In the genomic region with DNA sequence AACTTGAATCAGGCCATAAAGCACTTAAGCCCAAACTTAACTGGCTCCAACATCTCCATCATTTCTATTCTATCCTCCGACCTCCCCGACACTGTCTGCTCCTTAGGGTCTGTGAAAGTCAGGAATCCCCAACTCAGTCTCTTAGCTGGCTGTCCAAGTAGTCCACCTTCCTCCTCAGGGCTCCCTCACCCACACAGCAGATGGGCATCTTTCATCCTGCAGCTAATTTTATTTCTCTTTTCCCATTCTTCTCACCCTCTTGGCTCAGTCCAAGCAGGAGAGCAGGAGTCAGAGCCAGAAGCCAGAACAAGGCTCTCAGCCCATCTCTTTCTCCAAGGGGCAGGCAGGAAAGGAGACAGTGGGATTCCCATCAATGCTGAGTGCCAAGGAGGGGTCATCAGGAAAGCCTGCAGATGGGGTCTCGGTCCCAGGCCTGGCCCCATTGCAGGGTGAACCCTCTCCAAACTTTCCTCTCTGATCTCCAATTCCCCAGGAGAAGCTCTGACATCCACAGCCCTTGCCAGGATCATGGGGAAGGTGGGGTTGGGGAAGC, we compare ENCODE assay signal across 21 cellular contexts. TPM values are rescaled to one million over a fixed set of nuclear protein-coding genes. Genes with fewer than 3 reads are reported as not detected.
DNase-seq lines count a peak whose midpoint lies in the region; ATAC-seq, FAIRE-seq and TF ChIP-seq lines count a peak whose summit lies in the region.
"Had no signal": no experiment of that assay in that cellular context is flagged by ENCODE, and none has a peak within 500 bp of the region (broad histone marks: within the 10 kb centered on the region; RNA-seq: fewer than 3 reads in every experiment).

No MANE protein-coding gene starts in this region.

- no peaks in the 10 kb centered on the region for H3K9me3 Mint-ChIP-seq in activated CD4-positive, alpha-beta T cell treated with anti-CD3 and anti-CD28 coated beads, Interleukin-2, amount 10 ng/mL, durations not matched to agents 7 days and 5 days
- H3K9me3 Mint-ChIP-seq in activated CD4-positive, alpha-beta T cell treated with anti-CD3 and anti-CD28 coated beads, Interleukin-2, amount 10 ng/mL, durations not matched to agents 24 days and 14 days: no peaks in the 10 kb centered on the region
- H3K9me3 Mint-ChIP-seq in CD4-positive, alpha-beta T cell: no peaks in the 10 kb centered on the region
- H3K9me3 Mint-ChIP-seq in activated CD8-positive, alpha-beta T cell treated with anti-CD3 and anti-CD28 coated beads, Interleukin-2, amount 10 ng/mL, durations not matched to agents 7 days and 5 days (ENCODE audit: insufficient read depth): no peaks in the 10 kb centered on the region
- no peaks in the 10 kb centered on the region for H3K9me3 Mint-ChIP-seq in osteocyte (ENCODE audit: unreplicated experiment)

- DNase-seq in activated CD4-positive, alpha-beta T cell treated with anti-CD3 and anti-CD28 coated beads, Interleukin-2, amount 10 ng/mL, durations not matched to agents 7 days and 5 days: no peak
- no peak for DNase-seq in activated CD4-positive, alpha-beta T cell treated with anti-CD3 and anti-CD28 coated beads, Interleukin-2, amount 10 ng/mL, durations not matched to agents 24 days and 14 days
- DNase-seq in CD4-positive, alpha-beta T cell: no peak
- no peak for DNase-seq in activated CD8-positive, alpha-beta T cell treated with anti-CD3 and anti-CD28 coated beads, Interleukin-2, amount 10 ng/mL, durations not matched to agents 7 days and 5 days
- DNase-seq in osteocyte (ENCODE audit: extremely low spot score, unreplicated experiment): peak; percentile 73
- no peak for DNase-seq in GM12891 (ENCODE audit: insufficient read length, low spot score)
- DNase-seq in RCC 7860 (ENCODE audit: low spot score): no peak
- DNase-seq: 8988T, COR-L47, DMS79, NCI-H1105, NCI-H2029 treated with DMSO at 0.1 percent for 48 hours, NCI-H2171 treated with DMSO at 0.1 percent for 48 hours, NCI-H526, Peyer's patch had no signal

- peak overlapping the region; percentile 69 for H3K27ac Mint-ChIP-seq in activated CD4-positive, alpha-beta T cell treated with anti-CD3 and anti-CD28 coated beads, Interleukin-2, amount 10 ng/mL, durations not matched to agents 7 days and 5 days
- H3K27ac Mint-ChIP-seq in activated CD4-positive, alpha-beta T cell treated with anti-CD3 and anti-CD28 coated beads, Interleukin-2, amount 10 ng/mL, durations not matched to agents 24 days and 14 days: no peak overlapping the region
- H3K27ac Mint-ChIP-seq in CD4-positive, alpha-beta T cell: peak overlapping the region; percentile 85
- H3K27ac Mint-ChIP-seq in activated CD8-positive, alpha-beta T cell treated with anti-CD3 and anti-CD28 coated beads, Interleukin-2, amount 10 ng/mL, durations not matched to agents 7 days and 5 days: peak overlapping the region; percentile 83
- no peak overlapping the region for H3K27ac Mint-ChIP-seq in osteocyte (ENCODE audit: unreplicated experiment)
- H3K27ac Mint-ChIP-seq: IgD-negative memory B cell had no signal

- H3K27me3 ChIP-seq in CD4-positive, alpha-beta T cell (ENCODE audit: control insufficient read depth, insufficient read depth, low read length): no peaks in the 10 kb centered on the region
- H3K27me3 ChIP-seq: BLaER1 treated with 17β-estradiol and CSF1 and Interleukin-3, amounts not matched to agents 10 nM and 100 nM; Peyer's patch; SJSA1 had no signal

- H3K36me3 Mint-ChIP-seq in activated CD4-positive, alpha-beta T cell treated with anti-CD3 and anti-CD28 coated beads, Interleukin-2, amount 10 ng/mL, durations not matched to agents 7 days and 5 days (ENCODE audit: low read depth): no peaks in the 10 kb centered on the region
- no peaks in the 10 kb centered on the region for H3K36me3 Mint-ChIP-seq in activated CD4-positive, alpha-beta T cell treated with anti-CD3 and anti-CD28 coated beads, Interleukin-2, amount 10 ng/mL, durations not matched to agents 24 days and 14 days (ENCODE audit: low read depth)
- no peaks in the 10 kb centered on the region for H3K36me3 Mint-ChIP-seq in CD4-positive, alpha-beta T cell (ENCODE audit: low read depth)
- no peaks in the 10 kb centered on the region for H3K36me3 Mint-ChIP-seq in activated CD8-positive, alpha-beta T cell treated with anti-CD3 and anti-CD28 coated beads, Interleukin-2, amount 10 ng/mL, durations not matched to agents 7 days and 5 days (ENCODE audit: low read depth)
- no peaks in the 10 kb centered on the region for H3K36me3 Mint-ChIP-seq in osteocyte (ENCODE audit: unreplicated experiment)
- H3K36me3 Mint-ChIP-seq: IgD-negative memory B cell had no signal

- intact Hi-C loops in activated CD4-positive, alpha-beta T cell treated with anti-CD3 and anti-CD28 coated beads, Interleukin-2, amount 10 ng/mL, durations not matched to agents 24 days and 14 days (cut with micrococcal nuclease): no loop called here
- intact Hi-C loops in CD4-positive, alpha-beta T cell (cut with DNase I, micrococcal nuclease): loop anchor here in 1 of 2 experiments (5.0 kb wide), 1 partner anchor 41 kb away; no protein-coding TSS in a partner anchor

- no peak for TF ChIP-seq POLR2A in GM12891 (IDR thresholded peaks at IDR 0.05; ENCODE audit: low read depth, low read length)

- ATAC-seq in CD4-positive, alpha-beta T cell (ENCODE audit: poor library complexity): no peak
- no peak for ATAC-seq in activated CD8-positive, alpha-beta T cell treated with anti-CD3 and anti-CD28 coated beads, Interleukin-2, amount 10 ng/mL, durations not matched to agents 7 days and 5 days
- ATAC-seq in HG02571 (IDR thresholded peaks at IDR 0.05; ENCODE audit: unreplicated experiment): no peak

- POLR2A ChIA-PET in activated CD4-positive, alpha-beta T cell treated with anti-CD3 and anti-CD28 coated beads, Interleukin-2, amount 10 ng/mL, durations not matched to agents 7 days and 5 days (lab: Charles Lee): no interaction called here
- POLR2A ChIA-PET in CD4-positive, alpha-beta T cell (lab: Charles Lee): interaction anchor here (0.9 to 3.3 kb wide), 4 partner anchors 8 to 81 kb away, joined by 3 to 23 read pairs (median 6); no protein-coding TSS in a partner anchor
- POLR2A ChIA-PET in activated CD8-positive, alpha-beta T cell treated with anti-CD3 and anti-CD28 coated beads, Interleukin-2, amount 10 ng/mL, durations not matched to agents 7 days and 5 days (lab: Charles Lee): interaction anchor here (1.1 to 1.9 kb wide), 3 partner anchors 8 to 17 kb away, joined by 3 to 6 read pairs (median 5); no protein-coding TSS in a partner anchor

- no peak overlapping the region for H3K4me3 Mint-ChIP-seq in activated CD4-positive, alpha-beta T cell treated with anti-CD3 and anti-CD28 coated beads, Interleukin-2, amount 10 ng/mL, durations not matched to agents 7 days and 5 days
- H3K4me3 Mint-ChIP-seq in activated CD4-positive, alpha-beta T cell treated with anti-CD3 and anti-CD28 coated beads, Interleukin-2, amount 10 ng/mL, durations not matched to agents 24 days and 14 days: no peak overlapping the region
- no peak overlapping the region for H3K4me3 Mint-ChIP-seq in CD4-positive, alpha-beta T cell
- H3K4me3 Mint-ChIP-seq in activated CD8-positive, alpha-beta T cell treated with anti-CD3 and anti-CD28 coated beads, Interleukin-2, amount 10 ng/mL, durations not matched to agents 7 days and 5 days: no peak overlapping the region
- no peak overlapping the region for H3K4me3 Mint-ChIP-seq in osteocyte (ENCODE audit: unreplicated experiment)
- H3K4me3 Mint-ChIP-seq: IgD-negative memory B cell had no signal

- peaks cover 46% of the 10 kb centered on the region for H3K4me1 Mint-ChIP-seq in activated CD4-positive, alpha-beta T cell treated with anti-CD3 and anti-CD28 coated beads, Interleukin-2, amount 10 ng/mL, durations not matched to agents 7 days and 5 days
- peaks cover 21% of the 10 kb centered on the region for H3K4me1 Mint-ChIP-seq in activated CD4-positive, alpha-beta T cell treated with anti-CD3 and anti-CD28 coated beads, Interleukin-2, amount 10 ng/mL, durations not matched to agents 24 days and 14 days
- peaks cover 44% of the 10 kb centered on the region for H3K4me1 Mint-ChIP-seq in CD4-positive, alpha-beta T cell (ENCODE audit: low read depth)
- H3K4me1 Mint-ChIP-seq in activated CD8-positive, alpha-beta T cell treated with anti-CD3 and anti-CD28 coated beads, Interleukin-2, amount 10 ng/mL, durations not matched to agents 7 days and 5 days (ENCODE audit: low read depth): peaks cover 52% of the 10 kb centered on the region
- H3K4me1 Mint-ChIP-seq in osteocyte (ENCODE audit: unreplicated experiment): peaks cover 6% of the 10 kb centered on the region

- no peak for TF ChIP-seq CTCF in CD4-positive, alpha-beta T cell (IDR thresholded peaks at IDR 0.05)
- TF ChIP-seq CTCF in osteocyte (IDR thresholded peaks at IDR 0.05): no peak

- H3K9me3 ChIP-seq in CD4-positive, alpha-beta T cell (ENCODE audit: control insufficient read depth, low read length): no peaks in the 10 kb centered on the region
- H3K9me3 ChIP-seq: BLaER1 treated with 17β-estradiol and CSF1 and Interleukin-3, amounts not matched to agents 10 nM and 100 nM; Peyer's patch; SJSA1 had no signal

- peaks cover 19% of the 10 kb centered on the region for H3K27me3 Mint-ChIP-seq in activated CD4-positive, alpha-beta T cell treated with anti-CD3 and anti-CD28 coated beads, Interleukin-2, amount 10 ng/mL, durations not matched to agents 7 days and 5 days
- H3K27me3 Mint-ChIP-seq in activated CD4-positive, alpha-beta T cell treated with anti-CD3 and anti-CD28 coated beads, Interleukin-2, amount 10 ng/mL, durations not matched to agents 24 days and 14 days: peaks cover 5% of the 10 kb centered on the region
- H3K27me3 Mint-ChIP-seq in CD4-positive, alpha-beta T cell: no peaks in the 10 kb centered on the region
- H3K27me3 Mint-ChIP-seq in activated CD8-positive, alpha-beta T cell treated with anti-CD3 and anti-CD28 coated beads, Interleukin-2, amount 10 ng/mL, durations not matched to agents 7 days and 5 days (ENCODE audit: low read depth): no peaks in the 10 kb centered on the region
- H3K27me3 Mint-ChIP-seq in osteocyte (ENCODE audit: unreplicated experiment): peaks cover 61% of the 10 kb centered on the region

- FAIRE-seq in GM12891 (lab: Jason Lieb, UNC): no peak
- no peak for FAIRE-seq in RCC 7860 (lab: Jason Lieb, UNC)
- FAIRE-seq: H54 had no signal

- H3K27ac ChIP-seq in CD4-positive, alpha-beta T cell (ENCODE audit: low read depth, low read length): no peak overlapping the region
- H3K27ac ChIP-seq: BLaER1 treated with 17β-estradiol and CSF1 and Interleukin-3, amounts not matched to agents 10 nM and 100 nM; Peyer's patch; SJSA1 had no signal

- CTCF ChIA-PET in activated CD4-positive, alpha-beta T cell treated with anti-CD3 and anti-CD28 coated beads, Interleukin-2, amount 10 ng/mL, durations not matched to agents 7 days and 5 days (lab: Charles Lee): interaction anchor here (0.9 to 3.9 kb wide), 5 partner anchors 12 to 101 kb away, joined by 3 to 16 read pairs (median 6); no protein-coding TSS in a partner anchor
- CTCF ChIA-PET in CD4-positive, alpha-beta T cell (lab: Charles Lee): no interaction called here
- CTCF ChIA-PET in activated CD8-positive, alpha-beta T cell treated with anti-CD3 and anti-CD28 coated beads, Interleukin-2, amount 10 ng/mL, durations not matched to agents 7 days and 5 days (lab: Charles Lee): interaction anchor here (0.8 to 2.9 kb wide), 9 partner anchors 20 to 247 kb away, joined by 3 to 7 read pairs (median 4); a partner anchor contains a TSS

RNA-seq across cellular contexts. Expression of a gene that starts 40.4 kb away (rescaled TPM):
- total RNA-seq in activated CD4-positive, alpha-beta T cell treated with anti-CD3 and anti-CD28 coated beads, Interleukin-2, amount 10 ng/mL, durations not matched to agents 7 days and 5 days: 1 to 10 TPM; 4.8 to 5.0 TPM
- 4.7 and 5.0 TPM in 2 replicates for total RNA-seq in activated CD4-positive, alpha-beta T cell treated with anti-CD3 and anti-CD28 coated beads, Interleukin-2, amount 10 ng/mL, durations not matched to agents 24 days and 14 days
- total RNA-seq in CD4-positive, alpha-beta T cell: 10 to 100 TPM; 13.5 to 15.3 TPM
- 1 to 10 TPM; 8.0 to 9.6 TPM for total RNA-seq in activated CD8-positive, alpha-beta T cell treated with anti-CD3 and anti-CD28 coated beads, Interleukin-2, amount 10 ng/mL, durations not matched to agents 7 days and 5 days
- total RNA-seq in osteocyte: 170 and 177 TPM in 2 replicates
- polyA plus RNA-seq in GM12891 (2012; ENCODE audit: low read depth, missing spikeins): 2.0 TPM
- total RNA-seq: OCI-LY7 had no signal

Comparison
In these comparisons a context has a peak if more than half of its experiments do, and no peak if none do; other contexts are left out.
1. H3K27ac Mint-ChIP-seq: peak in activated CD4-positive, alpha-beta T cell treated with anti-CD3 and anti-CD28 coated beads, Interleukin-2, amount 10 ng/mL, durations not matched to agents 7 days and 5 days (single experiment), CD4-positive, alpha-beta T cell (single experiment) and activated CD8-positive, alpha-beta T cell treated with anti-CD3 and anti-CD28 coated beads, Interleukin-2, amount 10 ng/mL, durations not matched to agents 7 days and 5 days (single experiment); none in activated CD4-positive, alpha-beta T cell treated with anti-CD3 and anti-CD28 coated beads, Interleukin-2, amount 10 ng/mL, durations not matched to agents 24 days and 14 days (single experiment) and osteocyte (single experiment).
2. RNA of a gene that starts 40.4 kb away (total RNA-seq): 170 to 177 TPM in osteocyte; 13.5 to 15.3 TPM in CD4-positive, alpha-beta T cell, 8.0 to 9.6 TPM in activated CD8-positive, alpha-beta T cell treated with anti-CD3 and anti-CD28 coated beads, Interleukin-2, amount 10 ng/mL, durations not matched to agents 7 days and 5 days, 4.8 to 5.0 TPM in activated CD4-positive, alpha-beta T cell treated with anti-CD3 and anti-CD28 coated beads, Interleukin-2, amount 10 ng/mL, durations not matched to agents 7 days and 5 days and 4.7 to 5.0 TPM in activated CD4-positive, alpha-beta T cell treated with anti-CD3 and anti-CD28 coated beads, Interleukin-2, amount 10 ng/mL, durations not matched to agents 24 days and 14 days; every median in the first group is over 10 times any median in the second.